ENCODE assay signal across 11 cellular contexts in the genomic region with DNA sequence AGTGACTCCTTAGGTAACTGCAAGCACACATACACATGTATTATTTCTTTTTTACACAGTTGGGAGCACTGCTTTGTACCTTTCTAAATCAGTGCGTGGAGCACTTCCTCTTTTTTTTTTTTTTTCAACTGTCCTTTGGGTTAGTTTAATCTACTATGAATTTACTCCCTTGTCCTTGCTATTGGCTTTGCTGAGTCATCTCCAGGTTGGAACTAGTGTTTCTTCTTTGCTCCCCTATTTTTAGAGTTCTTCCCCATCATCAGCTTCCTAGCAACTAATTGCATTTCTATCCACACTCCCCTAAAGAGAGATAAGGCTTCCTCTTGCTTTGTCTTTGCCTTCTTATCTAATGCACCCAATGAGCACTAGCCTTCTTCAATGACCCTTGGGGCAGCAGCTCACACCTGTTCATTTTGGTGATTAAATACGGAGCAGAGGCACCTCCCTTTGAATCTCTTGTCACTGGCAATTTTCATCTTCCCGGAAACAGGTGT. TPM values are rescaled to one million over a fixed set of nuclear protein-coding genes. Genes with fewer than 3 reads are reported as not detected.
DNase-seq lines count a peak whose midpoint lies in the region; ATAC-seq and TF ChIP-seq lines count a peak whose summit lies in the region.
"Had no signal": no experiment of that assay in that cellular context is flagged by ENCODE, and none has a peak within 500 bp of the region (broad histone marks: within the 10 kb centered on the region; RNA-seq: fewer than 3 reads in every experiment).

No MANE protein-coding gene starts in this region.

- H3K36me3 ChIP-seq in GM06990 (ENCODE audit: control insufficient read depth, insufficient read depth, low read length): no peaks in the 10 kb centered on the region
- no peaks in the 10 kb centered on the region for H3K36me3 ChIP-seq in iPS-15b (ENCODE audit: control insufficient read depth, insufficient read depth, low read length)
- H3K36me3 ChIP-seq in colonic mucosa: no peaks in the 10 kb centered on the region
- no peaks in the 10 kb centered on the region for H3K36me3 ChIP-seq in lower lobe of right lung
- H3K36me3 ChIP-seq: neutrophil, upper lobe of left lung had no signal

- peaks cover 16 to 21% (median 20%) of the 10 kb centered on the region in 3 donors for H3K4me1 Mint-ChIP-seq in IgD-negative memory B cell

- H3K9ac ChIP-seq in iPS-15b (ENCODE audit: low read depth, low read length) (no peak overlapping the region), colonic mucosa (ENCODE audit: low read depth in 2 of 2, low read length in 2 of 2) (no peak overlapping the region)

- TF ChIP-seq CTCF in GM06990 (IDR thresholded peaks at IDR 0.05; ENCODE audit: insufficient read depth, low read length, poor library complexity, severe bottlenecking): no peak
- no peak for TF ChIP-seq CTCF in colonic mucosa (IDR thresholded peaks at IDR 0.05)
- TF ChIP-seq CTCF in lower lobe of right lung (IDR thresholded peaks at IDR 0.05): no peak

- peak overlapping the region; percentile 23 to 95 (median 65) for H3K27ac Mint-ChIP-seq in IgD-negative memory B cell

- H3K27me3 Mint-ChIP-seq in IgD-negative memory B cell: no peaks in the 10 kb centered on the region

- H3K9me3 Mint-ChIP-seq in IgD-negative memory B cell: no peaks in the 10 kb centered on the region

- no peaks in the 10 kb centered on the region for H3K27me3 ChIP-seq in GM06990 (replicated peaks; ENCODE audit: control insufficient read depth, insufficient read depth, low read length)
- H3K27me3 ChIP-seq in iPS-15b (ENCODE audit: control insufficient read depth, insufficient read depth, low read length): no peaks in the 10 kb centered on the region
- H3K27me3 ChIP-seq in colonic mucosa: no peaks in the 10 kb centered on the region
- H3K27me3 ChIP-seq in lower lobe of right lung (ENCODE audit: low read depth): no peaks in the 10 kb centered on the region
- H3K27me3 ChIP-seq: neutrophil, upper lobe of left lung had no signal

- ATAC-seq in lower lobe of right lung: no peak

- DNase-seq in GM06990 (ENCODE audit: extremely low read depth, insufficient read length): peak; percentile 39
- DNase-seq in NCI-H748 treated with DMSO at 0.1 percent for 48 hours (lab: John Stamatoyannopoulos, UW): peak; percentile 91
- DNase-seq in colonic mucosa: no peak
- no peak for DNase-seq in cortex of kidney (lab: John Stamatoyannopoulos, UW)
- no peak for DNase-seq in lower lobe of right lung
- no peak for DNase-seq in RKO (ENCODE audit: low spot score)
- DNase-seq: stimulated activated CD4-positive, alpha-beta T cell treated with anti-CD3 and anti-CD28 coated beads, Interleukin-4, amount 100 ng/mL, for 4 hours had no signal

- H3K27ac ChIP-seq in colonic mucosa (no peak overlapping the region), lower lobe of right lung (no peak overlapping the region)
- H3K27ac ChIP-seq: neutrophil, upper lobe of left lung had no signal

- H3K4me1 ChIP-seq in iPS-15b (ENCODE audit: control insufficient read depth, insufficient read depth, low read length) (peaks cover 9% of the 10 kb centered on the region), colonic mucosa (no peaks in the 10 kb centered on the region), lower lobe of right lung (no peaks in the 10 kb centered on the region)
- H3K4me1 ChIP-seq: upper lobe of left lung had no signal

- H3K4me3 Mint-ChIP-seq in IgD-negative memory B cell: peak overlapping the region; percentile 55 to 95 (median 63)

- H3K4me3 ChIP-seq in GM06990 (replicated peaks; ENCODE audit: low read depth, low read length) (peak overlapping the region; percentile 51), iPS-15b (ENCODE audit: low read depth, low read length) (peak overlapping the region; percentile 27), colonic mucosa (no peak overlapping the region), lower lobe of right lung (no peak overlapping the region)
- H3K4me3 ChIP-seq: upper lobe of left lung had no signal

- H3K9me3 ChIP-seq in iPS-15b (ENCODE audit: control insufficient read depth, insufficient read depth, low read length): no peaks in the 10 kb centered on the region
- no peaks in the 10 kb centered on the region for H3K9me3 ChIP-seq in colonic mucosa
- H3K9me3 ChIP-seq in lower lobe of right lung: no peaks in the 10 kb centered on the region
- H3K9me3 ChIP-seq: neutrophil, upper lobe of left lung had no signal

- H3K36me3 Mint-ChIP-seq in IgD-negative memory B cell: no peaks in the 10 kb centered on the region

- intact Hi-C loops in colonic mucosa (cut with DNase I) (no loop called here), lower lobe of right lung (cut with DNase I) (no loop called here)

RNA-seq across cellular contexts. Expression of a gene that starts 24.3 kb away (rescaled TPM):
- polyA plus RNA-seq in IgD-negative memory B cell: 5.3 TPM
- total RNA-seq in colonic mucosa: not detected
- 1.2 TPM for total RNA-seq in lower lobe of right lung

RNA-seq across cellular contexts. Expression of a gene that starts 55.3 kb away (rescaled TPM):
- polyA plus RNA-seq in IgD-negative memory B cell: 2.6 TPM
- total RNA-seq in colonic mucosa: 100 to 1,000 TPM in 1 of 2 donors, 10 to 100 TPM in 1; 87.0 to 139 TPM
- 5.9 TPM for total RNA-seq in lower lobe of right lung

Comparison
In these comparisons a context has a peak if more than half of its experiments do, and no peak if none do; other contexts are left out.
1. DNase-seq: peak in GM06990 (single experiment) and NCI-H748 treated with DMSO at 0.1 percent for 48 hours (single experiment); none in colonic mucosa (single experiment), cortex of kidney (single experiment), lower lobe of right lung (single experiment) and RKO (single experiment).
2. H3K4me3 ChIP-seq: peak in GM06990 (single experiment) and iPS-15b (single experiment); none in colonic mucosa (single experiment) and lower lobe of right lung (single experiment).
3. RNA of a gene that starts 55.3 kb away (total RNA-seq): 87.0 to 139 TPM in colonic mucosa; 5.9 TPM in lower lobe of right lung (single experiment); every median in the first group is over 10 times any median in the second.